In the genomic region with DNA sequence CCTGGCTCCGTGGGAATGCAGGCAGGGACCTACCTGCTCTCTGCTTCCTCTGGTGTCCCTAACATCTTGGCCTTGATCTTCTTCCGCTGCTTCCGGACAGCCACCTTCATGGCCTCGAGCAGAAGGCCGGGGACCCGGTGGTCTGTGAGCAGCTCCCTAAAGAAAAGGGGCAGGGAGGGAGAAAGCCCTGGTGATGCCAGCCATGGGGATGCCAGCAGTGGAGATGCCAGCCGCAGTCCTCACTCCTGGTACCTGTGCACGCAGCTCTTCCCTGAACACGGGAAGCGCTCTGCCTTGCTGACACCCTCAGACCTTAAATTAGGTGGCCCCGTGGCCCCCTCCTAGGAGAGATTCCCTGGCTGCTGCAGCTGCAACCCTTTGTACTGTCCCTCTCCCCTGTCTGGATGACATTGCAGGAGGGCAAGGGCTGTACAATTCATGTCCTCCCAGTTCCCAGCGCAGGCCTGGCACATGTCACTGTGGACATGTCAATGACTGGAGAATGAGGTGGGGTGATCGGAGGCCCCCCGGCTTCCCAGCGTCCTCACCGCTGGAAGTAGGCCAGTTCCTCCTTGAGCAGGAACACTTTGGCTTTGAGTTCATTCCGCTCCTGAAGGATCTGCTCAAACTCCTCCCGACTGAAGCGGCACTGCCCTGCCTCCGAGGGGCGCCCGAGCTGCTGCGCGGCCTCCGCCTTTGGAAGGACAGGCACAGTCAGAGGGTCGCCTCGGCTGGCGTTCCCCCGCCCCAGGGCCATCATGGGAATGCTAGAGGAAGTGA, we compare ENCODE assay signal across 8 cellular contexts. TPM values are rescaled to one million over a fixed set of nuclear protein-coding genes. Genes with fewer than 3 reads are reported as not detected.
DNase-seq lines count a peak whose midpoint lies in the region; ATAC-seq, FAIRE-seq and TF ChIP-seq lines count a peak whose summit lies in the region.

No MANE protein-coding gene starts in this region.

- TF ChIP-seq EP300 in SK-N-SH (IDR thresholded peaks at IDR 0.05; ENCODE audit: borderline replicate concordance in 1 of 2, low read depth in 1 of 2, low read length in 1 of 2) = no peak

- peak overlapping the region; percentile 54 for H3K4me3 Mint-ChIP-seq in nephron progenitor cell

- peak overlapping the region; percentile 21; the same call in 1 of the 2 replicates for H3K9ac ChIP-seq in SK-N-SH

- H3K27me3 Mint-ChIP-seq in nephron progenitor cell (ENCODE audit: low read depth, poor library complexity) = peaks cover 32% of the 10 kb centered on the region

- no peak for ATAC-seq in SK-N-SH treated with all-trans-retinoic acid at 6 μM for 48 hours

- H3K4me3 ChIP-seq in SK-N-SH (ENCODE audit: low read depth in 2 of 2, low read length in 1 of 2) (peak overlapping the region; percentile 28 to 46; a peak in 2 of 4 replicates), epithelial cell of proximal tubule (ENCODE audit: low read depth, low read length) (peak overlapping the region; percentile 53)

- POLR2A ChIA-PET in SK-N-SH (lab: Yijun Ruan, JAX) = interaction anchor here (1.6 to 2.4 kb wide), 2 partner anchors 19 to 74 kb away, joined by 5 to 12 read pairs; partner anchors contain the start of gene SLC43A2

- H3K4me1 ChIP-seq in SK-N-SH (ENCODE audit: control insufficient read depth in 1 of 2, insufficient read depth in 2 of 2, low read depth in 1 of 2, low read length in 1 of 2) = peaks cover 13 to 23% of the 10 kb centered on the region in 2 experiments; a peak in 2 of 4 replicates

- peaks cover 37% of the 10 kb centered on the region for H3K4me1 Mint-ChIP-seq in nephron progenitor cell

- no peak for FAIRE-seq in frontal cortex (lab: Jason Lieb, UNC)

- TF ChIP-seq RAD21 in SK-N-SH (IDR thresholded peaks at IDR 0.05; ENCODE audit: low read length) = no peak

- H3K9me2 ChIP-seq in SK-N-SH = no peaks in the 10 kb centered on the region

- H3K79me2 ChIP-seq in SK-N-SH (ENCODE audit: insufficient read depth) = no peaks in the 10 kb centered on the region

- peaks cover 22 to 25% of the 10 kb centered on the region in 2 experiments for H3K36me3 ChIP-seq in SK-N-SH (replicated peaks in 1 of 2; ENCODE audit: control insufficient read depth in 1 of 2, insufficient read depth in 2 of 2, low read length in 1 of 2)

- peak overlapping the region; percentile 68; the same call in 1 of the 2 replicates for H2AFZ ChIP-seq in SK-N-SH (ENCODE audit: low read depth)

- no peak for TF ChIP-seq CTCF in SK-N-SH (IDR thresholded peaks at IDR 0.05)
- no peak for TF ChIP-seq CTCF in epithelial cell of proximal tubule (conservative IDR thresholded peaks at IDR 0.05; ENCODE audit: low read depth, low read length)
- no peak for TF ChIP-seq CTCF in nephron progenitor cell (IDR thresholded peaks at IDR 0.05)

- 77% methylated on average over 20 of the region's 29 CpGs for WGBS in SK-N-SH (ENCODE audit: low lambda C conversion rate)

- CTCF ChIA-PET in SK-N-SH (lab: Yijun Ruan, JAX) = interaction anchor here (0.6 to 6.8 kb wide), 22 partner anchors 8 to 200 kb away, joined by 3 to 65 read pairs (median 6); partner anchors contain the start of genes PRPF8 and SLC43A2

- no peaks in the 10 kb centered on the region for H3K9me3 Mint-ChIP-seq in nephron progenitor cell

- peak overlapping the region; percentile 71 for H3K4me2 ChIP-seq in SK-N-SH

- DNase-seq in SK-N-SH (no peak), RKO (ENCODE audit: low spot score) (peak; percentile 81), epithelial cell of proximal tubule (ENCODE audit: low read depth) (no peak), nephron progenitor cell (no peak), frontal cortex (ENCODE audit: low spot score in 2 of 2) (no peak), NCI-H2107 (lab: John Stamatoyannopoulos, UW) (no peak)
- DNase-seq in activated CD4-positive, alpha-beta T cell treated with anti-CD3 and anti-CD28 coated beads for 4 hours = no peak

- peaks cover 16% of the 10 kb centered on the region for H3K36me3 Mint-ChIP-seq in nephron progenitor cell (ENCODE audit: low read depth)

- no peak overlapping the region for H3K27ac Mint-ChIP-seq in nephron progenitor cell

- H3F3A ChIP-seq in SK-N-SH (replicated peaks; ENCODE audit: insufficient read depth) = peaks cover 32% of the 10 kb centered on the region

- no peak overlapping the region for H3K27ac ChIP-seq in SK-N-SH (ENCODE audit: low read depth in 2 of 2, low read length in 1 of 2)

- H3K9me3 ChIP-seq in SK-N-SH = no peaks in the 10 kb centered on the region

- no peaks in the 10 kb centered on the region for H3K27me3 ChIP-seq in SK-N-SH (ENCODE audit: insufficient read depth)

- H4K20me1 ChIP-seq in SK-N-SH (ENCODE audit: insufficient read depth) = no peaks in the 10 kb centered on the region

TF ChIP-seq in SK-N-SH, 30 proteins besides CTCF, POLR2A, EP300 and RAD21 (continues in another document):
- TF ChIP-seq NRF1 (IDR thresholded peaks at IDR 0.05; ENCODE audit: low read depth, low read length) = no peak
- TF ChIP-seq, protein P1, sequence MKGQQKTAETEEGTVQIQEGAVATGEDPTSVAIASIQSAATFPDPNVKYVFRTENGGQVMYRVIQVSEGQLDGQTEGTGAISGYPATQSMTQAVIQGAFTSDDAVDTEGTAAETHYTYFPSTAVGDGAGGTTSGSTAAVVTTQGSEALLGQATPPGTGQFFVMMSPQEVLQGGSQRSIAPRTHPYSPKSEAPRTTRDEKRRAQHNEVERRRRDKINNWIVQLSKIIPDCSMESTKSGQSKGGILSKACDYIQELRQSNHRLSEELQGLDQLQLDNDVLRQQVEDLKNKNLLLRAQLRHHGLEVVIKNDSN (IDR thresholded peaks at IDR 0.05; ENCODE audit: borderline replicate concordance, low read depth) = no peak
- TF ChIP-seq FOXJ3 (CRISPR knock-in tag; IDR thresholded peaks at IDR 0.05) = no peak
- TF ChIP-seq MAX (IDR thresholded peaks at IDR 0.05; ENCODE audit: low read depth) = no peak
- TF ChIP-seq RCOR1 (IDR thresholded peaks at IDR 0.05; ENCODE audit: low read length) = no peak
- TF ChIP-seq GABPA (IDR thresholded peaks at IDR 0.05; ENCODE audit: low read depth) = no peak
- TF ChIP-seq MEF2A (IDR thresholded peaks at IDR 0.05; ENCODE audit: borderline replicate concordance, low read depth) = no peak
- TF ChIP-seq POLR2AphosphoS5 (IDR thresholded peaks at IDR 0.05; ENCODE audit: low read depth, low read length) = no peak

TF ChIP-seq in SK-N-SH treated with all-trans-retinoic acid at 6 μM for 48 hours, 23 proteins besides CTCF, POLR2A, EP300 and RAD21:
- TF ChIP-seq ZNF8 (CRISPR knock-in tag; IDR thresholded peaks at IDR 0.05) (no peak), TCF4 (CRISPR knock-in tag; IDR thresholded peaks at IDR 0.05; ENCODE audit: borderline replicate concordance) (no peak), BACH2 (CRISPR knock-in tag; IDR thresholded peaks at IDR 0.05; ENCODE audit: borderline replicate concordance) (no peak), RARB (CRISPR knock-in tag; IDR thresholded peaks at IDR 0.05) (no peak), ZFP3 (CRISPR knock-in tag; IDR thresholded peaks at IDR 0.05) (no peak), ISL1 (CRISPR knock-in tag; IDR thresholded peaks at IDR 0.05) (no peak), PPARA (CRISPR knock-in tag; IDR thresholded peaks at IDR 0.05; ENCODE audit: borderline replicate concordance) (no peak), ESRRG (CRISPR knock-in tag; IDR thresholded peaks at IDR 0.05) (no peak)
- TF ChIP-seq, protein P2, sequence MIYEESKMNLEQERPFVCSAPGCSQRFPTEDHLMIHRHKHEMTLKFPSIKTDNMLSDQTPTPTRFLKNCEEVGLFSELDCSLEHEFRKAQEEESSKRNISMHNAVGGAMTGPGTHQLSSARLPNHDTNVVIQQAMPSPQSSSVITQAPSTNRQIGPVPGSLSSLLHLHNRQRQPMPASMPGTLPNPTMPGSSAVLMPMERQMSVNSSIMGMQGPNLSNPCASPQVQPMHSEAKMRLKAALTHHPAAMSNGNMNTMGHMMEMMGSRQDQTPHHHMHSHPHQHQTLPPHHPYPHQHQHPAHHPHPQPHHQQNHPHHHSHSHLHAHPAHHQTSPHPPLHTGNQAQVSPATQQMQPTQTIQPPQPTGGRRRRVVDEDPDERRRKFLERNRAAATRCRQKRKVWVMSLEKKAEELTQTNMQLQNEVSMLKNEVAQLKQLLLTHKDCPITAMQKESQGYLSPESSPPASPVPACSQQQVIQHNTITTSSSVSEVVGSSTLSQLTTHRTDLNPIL (CRISPR knock-in tag; IDR thresholded peaks at IDR 0.05; ENCODE audit: low read depth) = no peak

RNA-seq across cellular contexts. Expression of gene RILP, which starts 1.7 kb away (rescaled TPM):
- polyA plus RNA-seq in SK-N-SH (2012; rRNA removed) = 3.8 and 4.5 TPM in 2 replicates
- polyA plus RNA-seq in SK-N-SH (2012; cell fraction: cytosol; rRNA removed) = 2.7 and 3.0 TPM in 2 replicates
- polyA plus RNA-seq in SK-N-SH (2012; cell fraction: nucleus; rRNA removed) = 12.1 and 14.6 TPM in 2 replicates
- total RNA-seq in epithelial cell of proximal tubule (18.2 and 21.4 TPM in 2 replicates), frontal cortex (2.9 TPM)

RNA-seq across cellular contexts. Expression of gene SCARF1, which starts 2.5 kb away (rescaled TPM):
- 0.39 TPM in 2 replicates for polyA plus RNA-seq in SK-N-SH (2012; rRNA removed)
- polyA plus RNA-seq in SK-N-SH (2012; cell fraction: cytosol; rRNA removed) = 0.10 and 0.16 TPM in 2 replicates
- polyA plus RNA-seq in SK-N-SH (2012; cell fraction: nucleus; rRNA removed) = 2.0 and 3.6 TPM in 2 replicates
- total RNA-seq in epithelial cell of proximal tubule (14.5 and 19.8 TPM in 2 replicates), frontal cortex (3.3 TPM)

RNA-seq across cellular contexts. Expression of gene SLC43A2, which starts 19.4 kb away (rescaled TPM):
- polyA plus RNA-seq in SK-N-SH (2012; rRNA removed) = 9.8 and 11.0 TPM in 2 replicates
- polyA plus RNA-seq in SK-N-SH (2012; cell fraction: cytosol; rRNA removed) = 4.7 and 8.6 TPM in 2 replicates
- polyA plus RNA-seq in SK-N-SH (2012; cell fraction: nucleus; rRNA removed) = 11.1 and 14.5 TPM in 2 replicates
- total RNA-seq in epithelial cell of proximal tubule (2.3 and 12.9 TPM in 2 replicates), frontal cortex (15.5 TPM)

RNA-seq across cellular contexts. Expression of gene PRPF8, which starts 36.7 kb away (rescaled TPM):
- 123 and 149 TPM in 2 replicates for polyA plus RNA-seq in SK-N-SH (2012; rRNA removed)
- polyA plus RNA-seq in SK-N-SH (2012; cell fraction: cytosol; rRNA removed) = 54.5 and 84.1 TPM in 2 replicates
- 251 and 315 TPM in 2 replicates for polyA plus RNA-seq in SK-N-SH (2012; cell fraction: nucleus; rRNA removed)
- total RNA-seq in epithelial cell of proximal tubule = 119 and 161 TPM in 2 replicates
- total RNA-seq in frontal cortex = 75.0 TPM
